Comparison of ENCODE assay signal across 1 cellular context in the genomic region with DNA sequence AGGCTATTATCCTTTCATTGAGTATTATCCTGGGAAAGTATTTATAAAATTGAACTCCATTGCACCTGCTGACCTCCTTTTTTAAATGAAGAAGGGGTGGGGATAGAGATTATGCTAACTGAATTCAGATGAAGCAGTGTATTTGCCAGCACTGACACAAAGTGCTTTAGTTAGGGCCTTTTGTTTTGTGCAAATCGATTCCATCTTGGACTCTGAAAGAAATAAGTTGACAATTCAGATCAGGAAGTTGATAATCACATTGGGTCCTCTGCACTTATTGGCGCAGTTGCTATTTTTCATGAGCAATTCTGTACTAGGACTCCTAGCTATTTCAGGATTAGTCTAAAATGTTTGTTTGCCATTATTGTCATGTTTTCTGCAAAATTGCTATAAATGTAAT.
A peak's percentile ranks its signal among the peaks of the same experiment; 100 is the strongest.
TF ChIP-seq lines count a peak whose summit lies in the region.

No MANE protein-coding gene starts in this region.

TF ChIP-seq in HepG2, 621 proteins besides CTCF, POLR2A, EP300 and RAD21 (continued from another document and continues in another):
- no peak for TF ChIP-seq ZBTB39 (CRISPR knock-in tag; IDR thresholded peaks at IDR 0.05)
- TF ChIP-seq SOX13 (IDR thresholded peaks at IDR 0.05) = no peak
- TF ChIP-seq SOX13 (CRISPR knock-in tag; conservative IDR thresholded peaks at IDR 0.05 in 1 of 2, IDR thresholded peaks at IDR 0.05 in 1 of 2) = peak in 1 of 2 experiments; percentile 61; a peak in 2 of 4 replicates
- TF ChIP-seq ZFP82 (CRISPR knock-in tag; IDR thresholded peaks at IDR 0.05; ENCODE audit: borderline replicate concordance) = no peak
- no peak for TF ChIP-seq USF2 (IDR thresholded peaks at IDR 0.05; ENCODE audit: low read depth, low read length)
- TF ChIP-seq USF2 (CRISPR knock-in tag; IDR thresholded peaks at IDR 0.05; ENCODE audit: borderline replicate concordance) = no peak
- TF ChIP-seq RFX1 (IDR thresholded peaks at IDR 0.05) = no peak
- TF ChIP-seq, protein P1, sequence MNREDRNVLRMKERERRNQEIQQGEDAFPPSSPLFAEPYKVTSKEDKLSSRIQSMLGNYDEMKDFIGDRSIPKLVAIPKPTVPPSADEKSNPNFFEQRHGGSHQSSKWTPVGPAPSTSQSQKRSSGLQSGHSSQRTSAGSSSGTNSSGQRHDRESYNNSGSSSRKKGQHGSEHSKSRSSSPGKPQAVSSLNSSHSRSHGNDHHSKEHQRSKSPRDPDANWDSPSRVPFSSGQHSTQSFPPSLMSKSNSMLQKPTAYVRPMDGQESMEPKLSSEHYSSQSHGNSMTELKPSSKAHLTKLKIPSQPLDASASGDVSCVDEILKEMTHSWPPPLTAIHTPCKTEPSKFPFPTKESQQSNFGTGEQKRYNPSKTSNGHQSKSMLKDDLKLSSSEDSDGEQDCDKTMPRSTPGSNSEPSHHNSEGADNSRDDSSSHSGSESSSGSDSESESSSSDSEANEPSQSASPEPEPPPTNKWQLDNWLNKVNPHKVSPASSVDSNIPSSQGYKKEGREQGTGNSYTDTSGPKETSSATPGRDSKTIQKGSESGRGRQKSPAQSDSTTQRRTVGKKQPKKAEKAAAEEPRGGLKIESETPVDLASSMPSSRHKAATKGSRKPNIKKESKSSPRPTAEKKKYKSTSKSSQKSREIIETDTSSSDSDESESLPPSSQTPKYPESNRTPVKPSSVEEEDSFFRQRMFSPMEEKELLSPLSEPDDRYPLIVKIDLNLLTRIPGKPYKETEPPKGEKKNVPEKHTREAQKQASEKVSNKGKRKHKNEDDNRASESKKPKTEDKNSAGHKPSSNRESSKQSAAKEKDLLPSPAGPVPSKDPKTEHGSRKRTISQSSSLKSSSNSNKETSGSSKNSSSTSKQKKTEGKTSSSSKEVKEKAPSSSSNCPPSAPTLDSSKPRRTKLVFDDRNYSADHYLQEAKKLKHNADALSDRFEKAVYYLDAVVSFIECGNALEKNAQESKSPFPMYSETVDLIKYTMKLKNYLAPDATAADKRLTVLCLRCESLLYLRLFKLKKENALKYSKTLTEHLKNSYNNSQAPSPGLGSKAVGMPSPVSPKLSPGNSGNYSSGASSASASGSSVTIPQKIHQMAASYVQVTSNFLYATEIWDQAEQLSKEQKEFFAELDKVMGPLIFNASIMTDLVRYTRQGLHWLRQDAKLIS (CRISPR knock-in tag; IDR thresholded peaks at IDR 0.05) = no peak
- TF ChIP-seq CCAR2 (optimal IDR thresholded peaks at IDR 0.05; ENCODE audit: low read depth, low read length) = no peak
- peak; percentile 53; the same call in 1 of the 2 replicates for TF ChIP-seq MIXL1 (CRISPR knock-in tag; IDR thresholded peaks at IDR 0.05)
- TF ChIP-seq ZNF510 (CRISPR knock-in tag; IDR thresholded peaks at IDR 0.05; ENCODE audit: low read depth) = no peak
- TF ChIP-seq, protein P2, sequence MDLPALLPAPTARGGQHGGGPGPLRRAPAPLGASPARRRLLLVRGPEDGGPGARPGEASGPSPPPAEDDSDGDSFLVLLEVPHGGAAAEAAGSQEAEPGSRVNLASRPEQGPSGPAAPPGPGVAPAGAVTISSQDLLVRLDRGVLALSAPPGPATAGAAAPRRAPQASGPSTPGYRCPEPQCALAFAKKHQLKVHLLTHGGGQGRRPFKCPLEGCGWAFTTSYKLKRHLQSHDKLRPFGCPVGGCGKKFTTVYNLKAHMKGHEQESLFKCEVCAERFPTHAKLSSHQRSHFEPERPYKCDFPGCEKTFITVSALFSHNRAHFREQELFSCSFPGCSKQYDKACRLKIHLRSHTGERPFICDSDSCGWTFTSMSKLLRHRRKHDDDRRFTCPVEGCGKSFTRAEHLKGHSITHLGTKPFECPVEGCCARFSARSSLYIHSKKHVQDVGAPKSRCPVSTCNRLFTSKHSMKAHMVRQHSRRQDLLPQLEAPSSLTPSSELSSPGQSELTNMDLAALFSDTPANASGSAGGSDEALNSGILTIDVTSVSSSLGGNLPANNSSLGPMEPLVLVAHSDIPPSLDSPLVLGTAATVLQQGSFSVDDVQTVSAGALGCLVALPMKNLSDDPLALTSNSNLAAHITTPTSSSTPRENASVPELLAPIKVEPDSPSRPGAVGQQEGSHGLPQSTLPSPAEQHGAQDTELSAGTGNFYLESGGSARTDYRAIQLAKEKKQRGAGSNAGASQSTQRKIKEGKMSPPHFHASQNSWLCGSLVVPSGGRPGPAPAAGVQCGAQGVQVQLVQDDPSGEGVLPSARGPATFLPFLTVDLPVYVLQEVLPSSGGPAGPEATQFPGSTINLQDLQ (CRISPR knock-in tag; IDR thresholded peaks at IDR 0.05) = no peak
- TF ChIP-seq SRSF1 (optimal IDR thresholded peaks at IDR 0.05; ENCODE audit: low read depth, low read length) = no peak
- peak; percentile 56; the same call in 1 of the 2 replicates for TF ChIP-seq AHDC1 (CRISPR knock-in tag; IDR thresholded peaks at IDR 0.05; ENCODE audit: borderline replicate concordance)
- no peak for TF ChIP-seq U2AF2 (IDR thresholded peaks at IDR 0.05; ENCODE audit: low read depth, low read length)
- no peak for TF ChIP-seq NFE2 (CRISPR knock-in tag; IDR thresholded peaks at IDR 0.05)
- no peak for TF ChIP-seq MED8 (CRISPR knock-in tag; IDR thresholded peaks at IDR 0.05; ENCODE audit: insufficient replicate concordance)
- TF ChIP-seq CREB3 (CRISPR knock-in tag; IDR thresholded peaks at IDR 0.05) = no peak
- TF ChIP-seq, protein P3, sequence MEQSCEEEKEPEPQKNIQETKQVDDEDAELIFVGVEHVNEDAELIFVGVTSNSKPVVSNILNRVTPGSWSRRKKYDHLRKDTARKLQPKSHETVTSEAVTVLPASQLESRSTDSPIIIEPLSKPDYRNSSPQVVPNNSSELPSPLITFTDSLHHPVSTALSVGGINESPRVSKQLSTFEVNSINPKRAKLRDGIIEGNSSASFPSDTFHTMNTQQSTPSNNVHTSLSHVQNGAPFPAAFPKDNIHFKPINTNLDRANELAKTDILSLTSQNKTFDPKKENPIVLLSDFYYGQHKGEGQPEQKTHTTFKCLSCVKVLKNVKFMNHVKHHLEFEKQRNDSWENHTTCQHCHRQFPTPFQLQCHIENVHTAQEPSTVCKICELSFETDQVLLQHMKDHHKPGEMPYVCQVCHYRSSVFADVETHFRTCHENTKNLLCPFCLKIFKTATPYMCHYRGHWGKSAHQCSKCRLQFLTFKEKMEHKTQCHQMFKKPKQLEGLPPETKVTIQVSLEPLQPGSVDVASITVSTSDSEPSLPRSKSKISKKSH (CRISPR knock-in tag; IDR thresholded peaks at IDR 0.05; ENCODE audit: borderline replicate concordance) = no peak
- TF ChIP-seq PAXIP1 (CRISPR knock-in tag; conservative IDR thresholded peaks at IDR 0.05) = peak; percentile 65
- no peak for TF ChIP-seq ZNF879 (CRISPR knock-in tag; IDR thresholded peaks at IDR 0.05)
- TF ChIP-seq ZNF30 (CRISPR knock-in tag; IDR thresholded peaks at IDR 0.05) = no peak
- 0 out of 2 replicates have a peak, but pooled peaks have one; percentile 20 for TF ChIP-seq ELF3 (CRISPR knock-in tag; IDR thresholded peaks at IDR 0.05)
- no peak for TF ChIP-seq PHF20 (CRISPR knock-in tag; IDR thresholded peaks at IDR 0.05)
- TF ChIP-seq ZBTB33 (CRISPR knock-in tag; IDR thresholded peaks at IDR 0.05) = no peak
